In genomic region chr14:59688224-59689170, GRCh38 we compare ENCODE assay signal across 9 cellular contexts.
DNase-seq lines count a peak whose midpoint lies in the region; ATAC-seq and TF ChIP-seq lines count a peak whose summit lies in the region.
"Had no signal": no experiment of that assay in that cellular context is flagged by ENCODE, and none has a peak within 500 bp of the region (broad histone marks: within the 10 kb centered on the region; RNA-seq: fewer than 3 reads in every experiment).

No MANE protein-coding gene starts in this region.

- H3K4me3 ChIP-seq in NT2/D1 (ENCODE audit: insufficient read length, low read depth) = no peak overlapping the region
- H3K4me3 ChIP-seq in left lung = no peak overlapping the region
- no peak overlapping the region for H3K4me3 ChIP-seq in upper lobe of left lung

- H3K27me3 ChIP-seq in NT2/D1 (ENCODE audit: insufficient read depth, insufficient read length) (no peaks in the 10 kb centered on the region), left lung (no peaks in the 10 kb centered on the region), upper lobe of left lung (no peaks in the 10 kb centered on the region)

- H3K27me3 Mint-ChIP-seq in MCF 10A (ENCODE audit: insufficient read depth, unreplicated experiment) = no peaks in the 10 kb centered on the region

- peaks cover 8% of the 10 kb centered on the region; the same call in 1 of the 2 replicates for H3K9me3 ChIP-seq in NT2/D1 (ENCODE audit: insufficient read depth, low read length)
- H3K9me3 ChIP-seq in left lung = peaks cover 0 to 6% of the 10 kb centered on the region in 2 donors
- no peaks in the 10 kb centered on the region for H3K9me3 ChIP-seq in upper lobe of left lung

- peaks cover 60% of the 10 kb centered on the region for H3K4me1 Mint-ChIP-seq in MCF 10A (ENCODE audit: insufficient read depth, unreplicated experiment)

- H3K36me3 Mint-ChIP-seq in MCF 10A (ENCODE audit: insufficient read depth, unreplicated experiment) = peaks cover 28% of the 10 kb centered on the region

- TF ChIP-seq EP300 in upper lobe of left lung (IDR thresholded peaks at IDR 0.05) = no peak

- H3K27ac ChIP-seq in left lung = no peak overlapping the region
- H3K27ac ChIP-seq in upper lobe of left lung = no peak overlapping the region

- POLR2A ChIA-PET in MCF 10A (lab: Yijun Ruan, JAX) = interaction anchor here (0.7 to 1.3 kb wide), 2 partner anchors 36 to 204 kb away, joined by 3 to 4 read pairs; partner anchors contain the start of genes JKAMP and L3HYPDH

- H3K9me3 Mint-ChIP-seq in MCF 10A (ENCODE audit: unreplicated experiment) = peaks cover 13% of the 10 kb centered on the region
- H3K9me3 Mint-ChIP-seq: CD4-positive, alpha-beta T cell had no signal

- H3K4me1 ChIP-seq in NT2/D1 (ENCODE audit: insufficient read depth, insufficient read length) (no peaks in the 10 kb centered on the region), left lung (no peaks in the 10 kb centered on the region), upper lobe of left lung (no peaks in the 10 kb centered on the region)

- CTCF ChIA-PET in MCF 10A (lab: Yijun Ruan, JAX) = interaction anchor here (0.7 to 2.3 kb wide), 9 partner anchors 9 to 230 kb away, joined by 3 to 9 read pairs (median 6); no protein-coding TSS in a partner anchor

- no peak overlapping the region for H3K9ac ChIP-seq in NT2/D1 (ENCODE audit: insufficient read length, low read depth)

- peak overlapping the region; percentile 98 for H3K27ac Mint-ChIP-seq in MCF 10A (ENCODE audit: low read depth, unreplicated experiment)
- H3K27ac Mint-ChIP-seq: CD4-positive, alpha-beta T cell had no signal

- TF ChIP-seq CTCF in MCF 10A (IDR thresholded peaks at IDR 0.05; ENCODE audit: unreplicated experiment) (peak; percentile 26), left lung (IDR thresholded peaks at IDR 0.05) (peak; percentile 48 to 55), upper lobe of left lung (IDR thresholded peaks at IDR 0.05) (peak in 5 of 6 experiments; percentile 32 to 62 (median 38))

- DNase-seq in NK-92 treated with Interleukin-12 subunit alpha and Interleukin-12 subunit beta, amount 100 ng/mL, for 24 hours (lab: John Stamatoyannopoulos, UW) = peak; percentile 2
- DNase-seq in NK-92 (lab: John Stamatoyannopoulos, UW; ENCODE audit: unreplicated experiment) = no peak
- peak; percentile 18 for DNase-seq in NT2/D1 (ENCODE audit: low read depth, low spot score)
- peak; percentile 62 for DNase-seq in MCF 10A (ENCODE audit: unreplicated experiment)
- peak in 1 of 2 donors; percentile 34 for DNase-seq in left lung
- no peak for DNase-seq in upper lobe of left lung

- H3K4me3 Mint-ChIP-seq in MCF 10A (ENCODE audit: unreplicated experiment) = peak overlapping the region; percentile 60
- H3K4me3 Mint-ChIP-seq: CD4-positive, alpha-beta T cell had no signal

- peak; percentile 98 for ATAC-seq in GM21423 (IDR thresholded peaks at IDR 0.05; ENCODE audit: unreplicated experiment)
- ATAC-seq in HG03520 (IDR thresholded peaks at IDR 0.05; ENCODE audit: unreplicated experiment) = peak; percentile 98
- peak; percentile 86 for ATAC-seq in left lung
- peak; percentile 65 to 70 for ATAC-seq in upper lobe of left lung (ENCODE audit: low FRiP score in 2 of 2)

- intact Hi-C loops in MCF 10A (cut with micrococcal nuclease) (loop anchor here (10.0 kb wide), 1 partner anchor 184 kb away; no protein-coding TSS in a partner anchor), left lung (cut with DNase I) (no loop called here)

- TF ChIP-seq POLR2A in upper lobe of left lung (IDR thresholded peaks at IDR 0.05) = no peak

- no TSS peak for BruUV-seq in MCF 10A (replicated peaks; lab: Mats Ljungman, UMichigan)

- 68 to 73% methylated on average over 7 to 8 of the region's 8 CpGs for WGBS in upper lobe of left lung, 2 donors

- H3K36me3 ChIP-seq in NT2/D1 (ENCODE audit: insufficient read depth, insufficient read length, low read length) (no peaks in the 10 kb centered on the region), left lung (no peaks in the 10 kb centered on the region), upper lobe of left lung (no peaks in the 10 kb centered on the region)

Comparison
In these comparisons a context has a peak if more than half of its experiments do, and no peak if none do; other contexts are left out.
1. DNase-seq: peak in NK-92 treated with Interleukin-12 subunit alpha and Interleukin-12 subunit beta, amount 100 ng/mL, for 24 hours (single experiment), NT2/D1 (single experiment) and MCF 10A (single experiment); none in NK-92 (single experiment) and upper lobe of left lung (0 of 2).
2. Peak in every context shown above with its lines, with median percentiles within 50 percentile points of each other: ATAC-seq and CTCF ChIP-seq.